ENCODE assay signal across 9 cellular contexts in genomic region chrX:139898334-139898733, GRCh38.
"Had no signal": no experiment of that assay in that cellular context is flagged by ENCODE, and none has a peak within 500 bp of the region (broad histone marks: within the 10 kb centered on the region; RNA-seq: fewer than 3 reads in every experiment).

No MANE protein-coding gene starts in this region.

- H3K27ac ChIP-seq: HL-60 had no signal

- H3K9me3 Mint-ChIP-seq: GM23338 had no signal

- ATAC-seq: GM23338, HepG2, K562 had no signal

- H3K4me3 ChIP-seq: GM23338, K562 had no signal

- H3K4me2 ChIP-seq: GM23338 had no signal

- FAIRE-seq: H1, H54, HepG2, K562 had no signal

- H2AFZ ChIP-seq: GM23338 had no signal

- H3K27ac Mint-ChIP-seq: GM23338 had no signal

- H3K4me3 Mint-ChIP-seq: GM23338, H9 had no signal

- DNase-seq: H9, HCEC 1CT, KG1 had no signal
